Comparison of ENCODE assay signal across 1 cellular context in genomic region chr21:35325953-35326352, GRCh38.
TF ChIP-seq lines count a peak whose summit lies in the region.

No MANE protein-coding gene starts in this region.

TF ChIP-seq in K562, 482 proteins besides CTCF, POLR2A, EP300 and RAD21 (continued from another document and continues in another):
- TF ChIP-seq ZNF584 (CRISPR knock-in tag; IDR thresholded peaks at IDR 0.05; ENCODE audit: low read depth): no peak
- 0 out of 2 replicates have a peak, but pooled peaks have one; percentile 21 for TF ChIP-seq SMAD3 (CRISPR knock-in tag; conservative IDR thresholded peaks at IDR 0.05)
- peak; percentile 76 for TF ChIP-seq CTBP1 (IDR thresholded peaks at IDR 0.05; ENCODE audit: borderline replicate concordance)
- TF ChIP-seq ZBTB34 (CRISPR knock-in tag; IDR thresholded peaks at IDR 0.05): no peak
- no peak for TF ChIP-seq XRCC3 (IDR thresholded peaks at IDR 0.05)
- no peak for TF ChIP-seq ZNF507 (tag; conservative IDR thresholded peaks at IDR 0.05)
- peak; percentile 77 for TF ChIP-seq CBFA2T2 (conservative IDR thresholded peaks at IDR 0.05)
- TF ChIP-seq ZNF184 (CRISPR knock-in tag; IDR thresholded peaks at IDR 0.05): no peak
- TF ChIP-seq RCOR1 (IDR thresholded peaks at IDR 0.05; ENCODE audit: borderline replicate concordance in 1 of 2, low read depth in 2 of 2, low read length in 2 of 2): peak in 1 of 2 experiments; percentile 81; a peak in 1 of 4 replicates
- no peak for TF ChIP-seq SMAD4 (CRISPR knock-in tag; conservative IDR thresholded peaks at IDR 0.05)
- 0 out of 2 replicates have a peak, but pooled peaks have one; percentile 22 for TF ChIP-seq STAT5A (IDR thresholded peaks at IDR 0.05; ENCODE audit: borderline replicate concordance, low read length)
- TF ChIP-seq TCF7 (IDR thresholded peaks at IDR 0.05; ENCODE audit: borderline replicate concordance): peak; percentile 89; the same call in 1 of the 2 replicates
- no peak for TF ChIP-seq RREB1 (CRISPR knock-in tag; IDR thresholded peaks at IDR 0.05)
- no peak for TF ChIP-seq MGA (IDR thresholded peaks at IDR 0.05)
- peak; percentile 61; the same call in 1 of the 2 replicates for TF ChIP-seq DPF2 (IDR thresholded peaks at IDR 0.05)
- no peak for TF ChIP-seq KLF1 (tag; IDR thresholded peaks at IDR 0.05)
- 0 out of 4 replicates have a peak, but pooled peaks of 1 of the 2 experiments have one; percentile 44 for TF ChIP-seq TBL1XR1 (IDR thresholded peaks at IDR 0.05; ENCODE audit: low read length in 2 of 2)
- no peak for TF ChIP-seq GTF3C2 (IDR thresholded peaks at IDR 0.05; ENCODE audit: borderline replicate concordance, extremely low read depth, insufficient read length)
- peak; percentile 81 for TF ChIP-seq TEAD4 (IDR thresholded peaks at IDR 0.05; ENCODE audit: low read length)
- TF ChIP-seq TEAD4 (CRISPR knock-in tag; IDR thresholded peaks at IDR 0.05; ENCODE audit: borderline replicate concordance): no peak
- no peak for TF ChIP-seq HNRNPK (IDR thresholded peaks at IDR 0.05; ENCODE audit: low read depth, low read length, poor library complexity, severe bottlenecking)
- no peak for TF ChIP-seq MYC (IDR thresholded peaks at IDR 0.05; ENCODE audit: low read depth, low read length)
- TF ChIP-seq MYC (CRISPR knock-in tag; IDR thresholded peaks at IDR 0.05; ENCODE audit: borderline replicate concordance, low read depth): no peak
- no peak for TF ChIP-seq MBD2 (IDR thresholded peaks at IDR 0.05; ENCODE audit: borderline replicate concordance, low read depth)
- TF ChIP-seq ZNF316 (IDR thresholded peaks at IDR 0.05): no peak
- TF ChIP-seq SNIP1 (IDR thresholded peaks at IDR 0.05; ENCODE audit: low read depth): no peak
- TF ChIP-seq CREB5 (CRISPR knock-in tag; IDR thresholded peaks at IDR 0.05): no peak
- no peak for TF ChIP-seq THAP12 (CRISPR knock-in tag; IDR thresholded peaks at IDR 0.05)
- no peak for TF ChIP-seq CCNT2 (IDR thresholded peaks at IDR 0.05; ENCODE audit: borderline replicate concordance, extremely low read depth, insufficient read length, low read depth, low read length)
- TF ChIP-seq TOE1 (IDR thresholded peaks at IDR 0.05; ENCODE audit: borderline replicate concordance): no peak
- no peak for TF ChIP-seq TOE1 (CRISPR knock-in tag; IDR thresholded peaks at IDR 0.05; ENCODE audit: borderline replicate concordance, low read depth)
- peak; percentile 62; the same call in 1 of the 2 replicates for TF ChIP-seq KLF16 (IDR thresholded peaks at IDR 0.05)
